1 cellular context compared by ENCODE assay signal in the genomic region with DNA sequence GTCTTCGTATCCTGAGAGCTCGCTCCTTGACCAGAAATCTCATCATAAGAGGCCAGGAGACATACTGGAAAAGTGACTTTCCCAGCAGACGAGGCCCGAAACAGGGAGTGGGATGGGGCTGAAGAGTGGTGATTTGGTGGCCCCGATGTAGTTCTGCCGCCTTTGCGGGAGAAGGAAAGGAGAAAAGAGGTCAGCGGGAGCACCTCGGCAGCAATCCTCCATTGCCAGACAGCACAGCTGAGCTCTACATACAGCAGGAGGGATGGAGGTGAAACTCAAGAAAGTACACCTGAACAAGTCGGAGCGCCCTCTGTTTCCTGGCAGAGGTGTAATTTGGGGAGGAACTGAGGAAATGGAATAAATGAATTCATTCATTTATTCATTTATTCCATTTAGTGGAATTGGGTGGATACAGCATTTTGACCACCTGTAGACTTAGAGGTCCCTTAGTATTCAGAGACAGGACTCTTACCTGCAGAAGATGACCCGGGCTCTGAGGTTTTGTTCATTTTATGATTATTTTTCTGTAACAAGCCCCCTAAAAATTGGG.
TF ChIP-seq lines count a peak whose summit lies in the region.

No MANE protein-coding gene starts in this region.

TF ChIP-seq in GM12878, 131 proteins besides CTCF, POLR2A, EP300 and RAD21:
- no peak for TF ChIP-seq FOXK2 (IDR thresholded peaks at IDR 0.05)
- TF ChIP-seq ZNF24 (IDR thresholded peaks at IDR 0.05) = peak; percentile 88
- TF ChIP-seq NFXL1 (IDR thresholded peaks at IDR 0.05; ENCODE audit: borderline replicate concordance) = peak; percentile 58
- TF ChIP-seq E2F4 (IDR thresholded peaks at IDR 0.05; ENCODE audit: low read depth, low read length) = no peak
- no peak for TF ChIP-seq GATAD2B (conservative IDR thresholded peaks at IDR 0.05; ENCODE audit: low read depth)
- no peak for TF ChIP-seq CEBPB (IDR thresholded peaks at IDR 0.05; ENCODE audit: borderline replicate concordance in 1 of 2, low read depth in 2 of 2, low read length in 2 of 2)
